Comparison of ENCODE assay signal across 1 cellular context in genomic region chr6:43274127-43274915, GRCh38.
TF ChIP-seq lines count a peak whose summit lies in the region.

No MANE protein-coding gene starts in this region.

TF ChIP-seq in HepG2, 621 proteins besides CTCF, POLR2A, EP300 and RAD21 (continued from another document and continues in another):
- TF ChIP-seq, protein P1, sequence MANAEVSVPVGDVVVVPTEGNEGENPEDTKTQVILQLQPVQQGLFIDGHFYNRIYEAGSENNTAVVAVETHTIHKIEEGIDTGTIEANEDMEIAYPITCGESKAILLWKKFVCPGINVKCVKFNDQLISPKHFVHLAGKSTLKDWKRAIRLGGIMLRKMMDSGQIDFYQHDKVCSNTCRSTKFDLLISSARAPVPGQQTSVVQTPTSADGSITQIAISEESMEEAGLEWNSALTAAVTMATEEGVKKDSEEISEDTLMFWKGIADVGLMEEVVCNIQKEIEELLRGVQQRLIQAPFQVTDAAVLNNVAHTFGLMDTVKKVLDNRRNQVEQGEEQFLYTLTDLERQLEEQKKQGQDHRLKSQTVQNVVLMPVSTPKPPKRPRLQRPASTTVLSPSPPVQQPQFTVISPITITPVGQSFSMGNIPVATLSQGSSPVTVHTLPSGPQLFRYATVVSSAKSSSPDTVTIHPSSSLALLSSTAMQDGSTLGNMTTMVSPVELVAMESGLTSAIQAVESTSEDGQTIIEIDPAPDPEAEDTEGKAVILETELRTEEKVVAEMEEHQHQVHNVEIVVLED (CRISPR knock-in tag; IDR thresholded peaks at IDR 0.05; ENCODE audit: borderline replicate concordance): no peak
- peak; percentile 85; the same call in 1 of the 2 replicates for TF ChIP-seq TARDBP (CRISPR knock-in tag; IDR thresholded peaks at IDR 0.05)
- TF ChIP-seq HIC2 (CRISPR knock-in tag; IDR thresholded peaks at IDR 0.05; ENCODE audit: low read depth): no peak
- TF ChIP-seq, protein P2, sequence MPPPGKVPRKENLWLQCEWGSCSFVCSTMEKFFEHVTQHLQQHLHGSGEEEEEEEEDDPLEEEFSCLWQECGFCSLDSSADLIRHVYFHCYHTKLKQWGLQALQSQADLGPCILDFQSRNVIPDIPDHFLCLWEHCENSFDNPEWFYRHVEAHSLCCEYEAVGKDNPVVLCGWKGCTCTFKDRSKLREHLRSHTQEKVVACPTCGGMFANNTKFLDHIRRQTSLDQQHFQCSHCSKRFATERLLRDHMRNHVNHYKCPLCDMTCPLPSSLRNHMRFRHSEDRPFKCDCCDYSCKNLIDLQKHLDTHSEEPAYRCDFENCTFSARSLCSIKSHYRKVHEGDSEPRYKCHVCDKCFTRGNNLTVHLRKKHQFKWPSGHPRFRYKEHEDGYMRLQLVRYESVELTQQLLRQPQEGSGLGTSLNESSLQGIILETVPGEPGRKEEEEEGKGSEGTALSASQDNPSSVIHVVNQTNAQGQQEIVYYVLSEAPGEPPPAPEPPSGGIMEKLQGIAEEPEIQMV (CRISPR knock-in tag; IDR thresholded peaks at IDR 0.05; ENCODE audit: low read depth): no peak
- no peak for TF ChIP-seq ZNF230 (CRISPR knock-in tag; IDR thresholded peaks at IDR 0.05)
- TF ChIP-seq ZNF382 (CRISPR knock-in tag; IDR thresholded peaks at IDR 0.05; ENCODE audit: borderline replicate concordance): no peak
- TF ChIP-seq, protein P3, sequence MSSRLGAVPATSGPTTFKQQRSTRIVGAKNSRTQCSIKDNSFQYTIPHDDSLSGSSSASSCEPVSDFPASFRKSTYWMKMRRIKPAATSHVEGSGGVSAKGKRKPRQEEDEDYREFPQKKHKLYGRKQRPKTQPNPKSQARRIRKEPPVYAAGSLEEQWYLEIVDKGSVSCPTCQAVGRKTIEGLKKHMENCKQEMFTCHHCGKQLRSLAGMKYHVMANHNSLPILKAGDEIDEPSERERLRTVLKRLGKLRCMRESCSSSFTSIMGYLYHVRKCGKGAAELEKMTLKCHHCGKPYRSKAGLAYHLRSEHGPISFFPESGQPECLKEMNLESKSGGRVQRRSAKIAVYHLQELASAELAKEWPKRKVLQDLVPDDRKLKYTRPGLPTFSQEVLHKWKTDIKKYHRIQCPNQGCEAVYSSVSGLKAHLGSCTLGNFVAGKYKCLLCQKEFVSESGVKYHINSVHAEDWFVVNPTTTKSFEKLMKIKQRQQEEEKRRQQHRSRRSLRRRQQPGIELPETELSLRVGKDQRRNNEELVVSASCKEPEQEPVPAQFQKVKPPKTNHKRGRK (CRISPR knock-in tag; IDR thresholded peaks at IDR 0.05): 0 out of 2 replicates have a peak, but pooled peaks have one; percentile 22
- TF ChIP-seq RORA (CRISPR knock-in tag; IDR thresholded peaks at IDR 0.05): no peak
- no peak for TF ChIP-seq NFIB (CRISPR knock-in tag; IDR thresholded peaks at IDR 0.05; ENCODE audit: borderline replicate concordance)
- no peak for TF ChIP-seq ZNF703 (CRISPR knock-in tag; IDR thresholded peaks at IDR 0.05; ENCODE audit: borderline replicate concordance)
- TF ChIP-seq ATF5 (CRISPR knock-in tag; IDR thresholded peaks at IDR 0.05; ENCODE audit: low read depth): no peak
- no peak for TF ChIP-seq CCDC6 (CRISPR knock-in tag; IDR thresholded peaks at IDR 0.05)
- no peak for TF ChIP-seq ZNF17 (CRISPR knock-in tag; IDR thresholded peaks at IDR 0.05)
- no peak for TF ChIP-seq STAG1 (CRISPR knock-in tag; IDR thresholded peaks at IDR 0.05)
- TF ChIP-seq NRL (CRISPR knock-in tag; IDR thresholded peaks at IDR 0.05; ENCODE audit: borderline replicate concordance): peak; percentile 8; the same call in 1 of the 2 replicates
- TF ChIP-seq CCAR2 (optimal IDR thresholded peaks at IDR 0.05; ENCODE audit: low read depth, low read length): no peak
- TF ChIP-seq CREM (IDR thresholded peaks at IDR 0.05): no peak
- no peak for TF ChIP-seq CREM (CRISPR knock-in tag; IDR thresholded peaks at IDR 0.05)
- TF ChIP-seq ZMAT3 (CRISPR knock-in tag; conservative IDR thresholded peaks at IDR 0.05): no peak
- TF ChIP-seq RAD51 (IDR thresholded peaks at IDR 0.05; ENCODE audit: borderline replicate concordance): no peak
- TF ChIP-seq ZBTB8A (CRISPR knock-in tag; IDR thresholded peaks at IDR 0.05; ENCODE audit: borderline replicate concordance, low read depth): peak; percentile 22; the same call in 1 of the 2 replicates
- peak; percentile 26; the same call in 1 of the 2 replicates for TF ChIP-seq BORCS8-MEF2B (CRISPR knock-in tag; IDR thresholded peaks at IDR 0.05)
- no peak for TF ChIP-seq REL (CRISPR knock-in tag; conservative IDR thresholded peaks at IDR 0.05)
- TF ChIP-seq ARID2 (CRISPR knock-in tag; IDR thresholded peaks at IDR 0.05; ENCODE audit: borderline replicate concordance): peak; percentile 37; the same call in 1 of the 2 replicates
- 0 out of 2 replicates have a peak, but pooled peaks have one; percentile 4 for TF ChIP-seq SIX1 (CRISPR knock-in tag; IDR thresholded peaks at IDR 0.05; ENCODE audit: borderline replicate concordance)
- TF ChIP-seq ZNF780A (CRISPR knock-in tag; IDR thresholded peaks at IDR 0.05): 0 out of 2 replicates have a peak, but pooled peaks have one; percentile 10
- TF ChIP-seq ZSCAN29 (CRISPR knock-in tag; conservative IDR thresholded peaks at IDR 0.05): no peak
- peak; percentile 74; the same call in 1 of the 2 replicates for TF ChIP-seq AKAP8 (CRISPR knock-in tag; IDR thresholded peaks at IDR 0.05)
- TF ChIP-seq KLF16 (CRISPR knock-in tag; IDR thresholded peaks at IDR 0.05): no peak
- no peak for TF ChIP-seq TBL1XR1 (IDR thresholded peaks at IDR 0.05; ENCODE audit: borderline replicate concordance, low read length, partially characterized antibody)
- no peak for TF ChIP-seq ZBTB26 (CRISPR knock-in tag; IDR thresholded peaks at IDR 0.05; ENCODE audit: borderline replicate concordance)
- TF ChIP-seq NR2F1 (CRISPR knock-in tag; IDR thresholded peaks at IDR 0.05): no peak
- TF ChIP-seq, protein P4, sequence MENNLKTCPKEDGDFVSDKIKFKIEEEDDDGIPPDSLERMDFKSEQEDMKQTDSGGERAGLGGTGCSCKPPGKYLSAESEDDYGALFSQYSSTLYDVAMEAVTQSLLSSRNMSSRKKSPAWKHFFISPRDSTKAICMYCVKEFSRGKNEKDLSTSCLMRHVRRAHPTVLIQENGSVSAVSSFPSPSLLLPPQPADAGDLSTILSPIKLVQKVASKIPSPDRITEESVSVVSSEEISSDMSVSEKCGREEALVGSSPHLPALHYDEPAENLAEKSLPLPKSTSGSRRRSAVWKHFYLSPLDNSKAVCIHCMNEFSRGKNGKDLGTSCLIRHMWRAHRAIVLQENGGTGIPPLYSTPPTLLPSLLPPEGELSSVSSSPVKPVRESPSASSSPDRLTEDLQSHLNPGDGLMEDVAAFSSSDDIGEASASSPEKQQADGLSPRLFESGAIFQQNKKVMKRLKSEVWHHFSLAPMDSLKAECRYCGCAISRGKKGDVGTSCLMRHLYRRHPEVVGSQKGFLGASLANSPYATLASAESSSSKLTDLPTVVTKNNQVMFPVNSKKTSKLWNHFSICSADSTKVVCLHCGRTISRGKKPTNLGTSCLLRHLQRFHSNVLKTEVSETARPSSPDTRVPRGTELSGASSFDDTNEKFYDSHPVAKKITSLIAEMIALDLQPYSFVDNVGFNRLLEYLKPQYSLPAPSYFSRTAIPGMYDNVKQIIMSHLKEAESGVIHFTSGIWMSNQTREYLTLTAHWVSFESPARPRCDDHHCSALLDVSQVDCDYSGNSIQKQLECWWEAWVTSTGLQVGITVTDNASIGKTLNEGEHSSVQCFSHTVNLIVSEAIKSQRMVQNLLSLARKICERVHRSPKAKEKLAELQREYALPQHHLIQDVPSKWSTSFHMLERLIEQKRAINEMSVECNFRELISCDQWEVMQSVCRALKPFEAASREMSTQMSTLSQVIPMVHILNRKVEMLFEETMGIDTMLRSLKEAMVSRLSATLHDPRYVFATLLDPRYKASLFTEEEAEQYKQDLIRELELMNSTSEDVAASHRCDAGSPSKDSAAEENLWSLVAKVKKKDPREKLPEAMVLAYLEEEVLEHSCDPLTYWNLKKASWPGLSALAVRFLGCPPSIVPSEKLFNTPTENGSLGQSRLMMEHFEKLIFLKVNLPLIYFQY (CRISPR knock-in tag; IDR thresholded peaks at IDR 0.05; ENCODE audit: borderline replicate concordance): no peak
- TF ChIP-seq NFKBIZ (CRISPR knock-in tag; IDR thresholded peaks at IDR 0.05): no peak
- TF ChIP-seq ZNF136 (CRISPR knock-in tag; IDR thresholded peaks at IDR 0.05; ENCODE audit: low read depth): 0 out of 2 replicates have a peak, but pooled peaks have one; percentile 11
- TF ChIP-seq, protein P5, sequence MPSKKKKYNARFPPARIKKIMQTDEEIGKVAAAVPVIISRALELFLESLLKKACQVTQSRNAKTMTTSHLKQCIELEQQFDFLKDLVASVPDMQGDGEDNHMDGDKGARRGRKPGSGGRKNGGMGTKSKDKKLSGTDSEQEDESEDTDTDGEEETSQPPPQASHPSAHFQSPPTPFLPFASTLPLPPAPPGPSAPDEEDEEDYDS (CRISPR knock-in tag; IDR thresholded peaks at IDR 0.05): no peak
- peak; percentile 47; the same call in 1 of the 2 replicates for TF ChIP-seq SP4 (CRISPR knock-in tag; IDR thresholded peaks at IDR 0.05)
- no peak for TF ChIP-seq ZNF251 (CRISPR knock-in tag; IDR thresholded peaks at IDR 0.05)
- no peak for TF ChIP-seq ZNF713 (CRISPR knock-in tag; IDR thresholded peaks at IDR 0.05)
- TF ChIP-seq, protein P6, sequence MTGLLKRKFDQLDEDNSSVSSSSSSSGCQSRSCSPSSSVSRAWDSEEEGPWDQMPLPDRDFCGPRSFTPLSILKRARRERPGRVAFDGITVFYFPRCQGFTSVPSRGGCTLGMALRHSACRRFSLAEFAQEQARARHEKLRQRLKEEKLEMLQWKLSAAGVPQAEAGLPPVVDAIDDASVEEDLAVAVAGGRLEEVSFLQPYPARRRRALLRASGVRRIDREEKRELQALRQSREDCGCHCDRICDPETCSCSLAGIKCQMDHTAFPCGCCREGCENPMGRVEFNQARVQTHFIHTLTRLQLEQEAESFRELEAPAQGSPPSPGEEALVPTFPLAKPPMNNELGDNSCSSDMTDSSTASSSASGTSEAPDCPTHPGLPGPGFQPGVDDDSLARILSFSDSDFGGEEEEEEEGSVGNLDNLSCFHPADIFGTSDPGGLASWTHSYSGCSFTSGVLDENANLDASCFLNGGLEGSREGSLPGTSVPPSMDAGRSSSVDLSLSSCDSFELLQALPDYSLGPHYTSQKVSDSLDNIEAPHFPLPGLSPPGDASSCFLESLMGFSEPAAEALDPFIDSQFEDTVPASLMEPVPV (CRISPR knock-in tag; IDR thresholded peaks at IDR 0.05): 0 out of 2 replicates have a peak, but pooled peaks have one; percentile 64
- TF ChIP-seq NCOA5 (CRISPR knock-in tag; IDR thresholded peaks at IDR 0.05): no peak
- 0 out of 2 replicates have a peak, but pooled peaks have one; percentile 6 for TF ChIP-seq ZNF292 (CRISPR knock-in tag; IDR thresholded peaks at IDR 0.05; ENCODE audit: borderline replicate concordance, low read depth)
- TF ChIP-seq HIVEP1 (CRISPR knock-in tag; IDR thresholded peaks at IDR 0.05): no peak
- no peak for TF ChIP-seq HNRNPK (IDR thresholded peaks at IDR 0.05; ENCODE audit: low read depth, low read length, poor library complexity, severe bottlenecking)
- TF ChIP-seq ZNF530 (CRISPR knock-in tag; IDR thresholded peaks at IDR 0.05; ENCODE audit: low read depth): no peak
- no peak for TF ChIP-seq ZEB1 (IDR thresholded peaks at IDR 0.05; ENCODE audit: insufficient replicate concordance, low read depth)
- TF ChIP-seq, protein P7, sequence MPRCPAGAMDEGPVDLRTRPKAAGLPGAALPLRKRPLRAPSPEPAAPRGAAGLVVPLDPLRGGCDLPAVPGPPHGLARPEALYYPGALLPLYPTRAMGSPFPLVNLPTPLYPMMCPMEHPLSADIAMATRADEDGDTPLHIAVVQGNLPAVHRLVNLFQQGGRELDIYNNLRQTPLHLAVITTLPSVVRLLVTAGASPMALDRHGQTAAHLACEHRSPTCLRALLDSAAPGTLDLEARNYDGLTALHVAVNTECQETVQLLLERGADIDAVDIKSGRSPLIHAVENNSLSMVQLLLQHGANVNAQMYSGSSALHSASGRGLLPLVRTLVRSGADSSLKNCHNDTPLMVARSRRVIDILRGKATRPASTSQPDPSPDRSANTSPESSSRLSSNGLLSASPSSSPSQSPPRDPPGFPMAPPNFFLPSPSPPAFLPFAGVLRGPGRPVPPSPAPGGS (CRISPR knock-in tag; IDR thresholded peaks at IDR 0.05): no peak
